2 cellular contexts compared by ENCODE assay signal in the genomic region with DNA sequence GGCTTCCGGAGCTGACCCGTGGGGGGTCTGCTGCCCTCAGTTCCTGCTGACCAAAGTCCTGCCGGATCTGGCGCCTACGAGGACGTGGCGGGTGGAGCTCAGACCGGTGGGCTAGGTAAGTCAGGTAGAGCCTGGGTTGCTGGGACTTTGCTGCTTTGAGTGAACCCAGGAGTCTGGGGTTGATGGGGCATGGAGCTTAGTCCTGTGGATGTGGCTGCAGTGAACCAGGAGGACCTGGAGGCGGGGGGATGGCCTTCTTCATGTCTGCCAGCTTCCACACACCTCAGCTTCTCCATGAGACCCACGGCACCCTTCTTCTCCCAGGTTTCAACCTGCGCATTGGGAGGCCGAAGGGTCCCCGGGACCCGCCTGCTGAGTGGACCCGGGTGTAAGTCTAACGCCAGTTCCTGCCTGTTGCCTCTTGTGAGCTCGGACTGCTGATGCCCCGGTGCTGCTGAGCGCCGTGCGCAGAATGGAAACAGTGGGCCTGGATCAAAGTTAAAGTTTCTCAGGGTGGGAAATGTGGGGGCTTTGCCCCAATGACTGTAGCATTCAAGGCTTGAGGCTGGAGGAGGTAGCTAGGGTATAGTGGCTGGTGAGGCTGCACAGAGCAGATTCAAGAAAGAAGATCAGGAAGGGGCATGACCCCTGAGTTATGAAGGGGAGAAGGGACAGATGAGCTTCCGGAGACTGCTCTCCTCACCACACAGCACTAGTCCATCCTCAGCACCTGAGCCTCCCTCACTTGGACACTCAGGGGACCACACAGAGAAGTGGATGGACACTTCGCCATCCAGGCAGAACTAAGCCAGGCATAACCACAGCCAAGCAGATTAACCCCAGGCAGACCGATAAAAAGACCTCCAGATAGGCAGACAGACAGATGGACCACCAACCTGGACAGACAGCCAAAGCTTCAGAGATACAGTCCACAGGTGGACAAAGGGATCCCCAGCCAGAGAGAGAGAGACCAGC.
TF ChIP-seq lines count a peak whose summit lies in the region.

No MANE protein-coding gene starts in this region.

TF ChIP-seq in IMR-90, 13 proteins besides CTCF, POLR2A, EP300 and RAD21:
- TF ChIP-seq CHD1 (IDR thresholded peaks at IDR 0.05; ENCODE audit: low read depth, low read length), result no peak
- TF ChIP-seq BHLHE40 (IDR thresholded peaks at IDR 0.05; ENCODE audit: low read depth, low read length), result no peak
- no peak for TF ChIP-seq NFE2L2 (IDR thresholded peaks at IDR 0.05; ENCODE audit: low read depth, low read length)
- no peak for TF ChIP-seq RFX5 (IDR thresholded peaks at IDR 0.05; ENCODE audit: low read depth, low read length)
- TF ChIP-seq SMC3 (IDR thresholded peaks at IDR 0.05; ENCODE audit: low read depth, low read length), result no peak
- no peak for TF ChIP-seq RCOR1 (IDR thresholded peaks at IDR 0.05; ENCODE audit: insufficient replicate concordance, low read length)
- TF ChIP-seq, protein P1, sequence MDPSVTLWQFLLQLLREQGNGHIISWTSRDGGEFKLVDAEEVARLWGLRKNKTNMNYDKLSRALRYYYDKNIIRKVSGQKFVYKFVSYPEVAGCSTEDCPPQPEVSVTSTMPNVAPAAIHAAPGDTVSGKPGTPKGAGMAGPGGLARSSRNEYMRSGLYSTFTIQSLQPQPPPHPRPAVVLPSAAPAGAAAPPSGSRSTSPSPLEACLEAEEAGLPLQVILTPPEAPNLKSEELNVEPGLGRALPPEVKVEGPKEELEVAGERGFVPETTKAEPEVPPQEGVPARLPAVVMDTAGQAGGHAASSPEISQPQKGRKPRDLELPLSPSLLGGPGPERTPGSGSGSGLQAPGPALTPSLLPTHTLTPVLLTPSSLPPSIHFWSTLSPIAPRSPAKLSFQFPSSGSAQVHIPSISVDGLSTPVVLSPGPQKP (IDR thresholded peaks at IDR 0.05; ENCODE audit: borderline replicate concordance, low read depth, low read length), result no peak

TF ChIP-seq in neural cell, 6 proteins besides CTCF, POLR2A, EP300 and RAD21 (continued from another document):
- TF ChIP-seq REST (IDR thresholded peaks at IDR 0.05; ENCODE audit: borderline replicate concordance) (no peak), POLR2AphosphoS5 (IDR thresholded peaks at IDR 0.05) (no peak)
